ENCODE assay signal across 8 cellular contexts in the genomic region with DNA sequence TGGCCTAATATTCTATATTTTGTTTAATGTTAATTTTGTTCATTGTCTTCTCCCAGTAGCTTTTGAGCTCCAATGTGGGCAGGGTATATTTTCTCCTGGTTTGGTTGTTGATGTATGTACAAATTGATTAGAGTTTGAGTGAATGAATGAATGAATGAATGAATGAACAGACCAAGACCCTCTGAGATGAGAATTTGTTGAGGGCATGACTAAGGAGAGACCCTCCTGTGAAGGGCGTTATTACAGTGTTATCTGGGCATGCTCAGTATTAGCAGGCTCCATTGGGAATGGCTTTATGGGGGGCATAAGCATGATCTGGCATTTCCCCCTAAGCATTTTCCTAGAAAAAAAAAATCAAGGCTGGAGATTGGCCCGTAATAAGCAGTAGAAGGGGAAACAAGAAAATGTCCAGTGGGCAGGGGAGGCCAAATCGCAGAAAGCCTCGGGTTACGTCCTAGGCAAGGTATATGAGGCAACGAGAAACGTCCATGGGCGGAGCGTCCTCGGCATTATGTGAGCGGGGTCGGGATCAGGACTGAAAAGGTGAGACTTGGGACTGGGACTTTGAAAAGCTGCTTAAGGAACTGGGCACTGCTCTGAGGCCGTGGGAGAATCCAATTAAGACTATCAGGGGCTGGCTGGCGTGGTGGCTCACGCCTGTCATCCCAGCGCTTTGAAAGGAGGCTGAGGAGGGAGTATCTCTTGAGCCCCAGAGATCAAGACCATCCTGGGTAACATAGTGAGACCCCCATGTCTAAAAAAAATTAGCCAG. TPM values are rescaled to one million over a fixed set of nuclear protein-coding genes. Genes with fewer than 3 reads are reported as not detected.
A peak's percentile ranks its signal among the peaks of the same experiment; 100 is the strongest.
DNase-seq lines count a peak whose midpoint lies in the region; ATAC-seq, FAIRE-seq and TF ChIP-seq lines count a peak whose summit lies in the region.

No MANE protein-coding gene starts in this region.

- no peak overlapping the region for H3K27ac Mint-ChIP-seq in activated naive CD8-positive, alpha-beta T cell treated with anti-CD3 and anti-CD28 coated beads for 36 hours

- H3K36me3 Mint-ChIP-seq in activated naive CD8-positive, alpha-beta T cell treated with anti-CD3 and anti-CD28 coated beads for 36 hours: peaks cover 3% of the 10 kb centered on the region

- POLR2A ChIA-PET in A549 (lab: Yijun Ruan, JAX): interaction anchor here (0.7 to 1.2 kb wide), 3 partner anchors 12 to 217 kb away, joined by 3 to 7 read pairs (median 4); a partner anchor contains a TSS

- no peak overlapping the region for H3K14ac ChIP-seq in mesenchymal stem cell (ENCODE audit: low read length in 2 of 2)

- peak overlapping the region; percentile 75 for H3K4me3 Mint-ChIP-seq in activated naive CD8-positive, alpha-beta T cell treated with anti-CD3 and anti-CD28 coated beads for 36 hours

- peak overlapping the region; percentile 96 for H3K4me2 ChIP-seq in A549
- H3K4me2 ChIP-seq in mesenchymal stem cell (ENCODE audit: low read length, poor library complexity, severe bottlenecking): no peak overlapping the region

- no peak overlapping the region for H3K18ac ChIP-seq in mesenchymal stem cell (ENCODE audit: low read depth in 1 of 2, low read length in 2 of 2)

- no peak overlapping the region for H4K91ac ChIP-seq in mesenchymal stem cell (ENCODE audit: low read length)

- no peak overlapping the region for H2BK120ac ChIP-seq in mesenchymal stem cell (ENCODE audit: low read depth, low read length)

- peak; percentile 18 for FAIRE-seq in A549 (lab: Jason Lieb, UNC)

- no peak overlapping the region for H4K8ac ChIP-seq in mesenchymal stem cell (ENCODE audit: low read length)

- H2BK5ac ChIP-seq in mesenchymal stem cell (ENCODE audit: low read depth, low read length, poor library complexity, severe bottlenecking): no peak overlapping the region

- intact Hi-C loops in testis (cut with DNase I; ENCODE audit: low total_unique reads): no loop called here

- no peaks in the 10 kb centered on the region for H3K9me3 Mint-ChIP-seq in activated naive CD8-positive, alpha-beta T cell treated with anti-CD3 and anti-CD28 coated beads for 36 hours

- no peak overlapping the region for H2AK5ac ChIP-seq in mesenchymal stem cell (ENCODE audit: low read length, severe bottlenecking)

- peak; percentile 56 to 76 for DNase-seq in A549 (ENCODE audit: low read depth in 1 of 2, low spot score in 1 of 2)
- DNase-seq in HL-60 (ENCODE audit: low read depth in 1 of 2, low spot score in 1 of 2): no peak
- no peak for DNase-seq in activated naive CD8-positive, alpha-beta T cell treated with anti-CD3 and anti-CD28 coated beads for 36 hours
- no peak for DNase-seq in mesenchymal stem cell
- DNase-seq in NCI-H345 (lab: John Stamatoyannopoulos, UW): no peak
- no peak for DNase-seq in epidermal melanocyte (ENCODE audit: insufficient read length, low spot score)
- DNase-seq in GDM1 (lab: John Stamatoyannopoulos, UW): no peak
- no peak for DNase-seq in testis

- H3K27me3 ChIP-seq in HL-60 (ENCODE audit: insufficient read depth, poor library complexity, severe bottlenecking) (no peaks in the 10 kb centered on the region), mesenchymal stem cell (ENCODE audit: control insufficient read depth in 1 of 2, insufficient read depth in 1 of 2, low read length in 2 of 2) (no peaks in the 10 kb centered on the region), testis (no peaks in the 10 kb centered on the region)

- H3K9me3 ChIP-seq in A549 (no peaks in the 10 kb centered on the region), mesenchymal stem cell (ENCODE audit: control insufficient read depth, low read length) (no peaks in the 10 kb centered on the region), testis (no peaks in the 10 kb centered on the region)

- peak; percentile 35 to 42 for ATAC-seq in A549

- H3K27ac ChIP-seq in A549 (no peak overlapping the region), HL-60 (replicated peaks) (no peak overlapping the region), mesenchymal stem cell (ENCODE audit: low read length, poor library complexity, severe bottlenecking) (no peak overlapping the region), testis (no peak overlapping the region)

- H3K23ac ChIP-seq in mesenchymal stem cell (ENCODE audit: low read length in 2 of 2): no peak overlapping the region

- peaks cover 11% of the 10 kb centered on the region for H3K4me1 Mint-ChIP-seq in activated naive CD8-positive, alpha-beta T cell treated with anti-CD3 and anti-CD28 coated beads for 36 hours

- H3K79me1 ChIP-seq in mesenchymal stem cell (replicated peaks; ENCODE audit: low read length, poor library complexity, severe bottlenecking): peaks cover 14% of the 10 kb centered on the region

- no peak overlapping the region for H2BK12ac ChIP-seq in mesenchymal stem cell (ENCODE audit: low read length in 2 of 2)

- peak overlapping the region; percentile 48 for H3K9ac ChIP-seq in mesenchymal stem cell (ENCODE audit: low read length)

- H2BK15ac ChIP-seq in mesenchymal stem cell (ENCODE audit: low read depth, poor library complexity, severe bottlenecking): no peak overlapping the region

- 11% methylated on average over 16 of the region's 16 CpGs for WGBS in A549 (ENCODE audit: missing lambda C conversion rate)
- 66% methylated on average over 16 of the region's 16 CpGs for WGBS in mesenchymal stem cell
- 24 to 48% methylated on average over 16 of the region's 16 CpGs for WGBS in testis, 2 donors

- H3K4me3 ChIP-seq in A549: peak overlapping the region; percentile 62
- peak overlapping the region; percentile 87; the same call in 1 of the 2 replicates for H3K4me3 ChIP-seq in HL-60 (replicated peaks; ENCODE audit: insufficient read depth, low read length)
- H3K4me3 ChIP-seq in mesenchymal stem cell (ENCODE audit: insufficient read depth in 1 of 2, low read depth in 1 of 2, low read length in 2 of 2): peak overlapping the region in 1 of 2 experiments; percentile 79
- peak overlapping the region in 1 of 2 donors; percentile 85 for H3K4me3 ChIP-seq in testis

- no peak overlapping the region for H2AFZ ChIP-seq in mesenchymal stem cell (ENCODE audit: low read depth, low read length)

- H3K27me3 Mint-ChIP-seq in activated naive CD8-positive, alpha-beta T cell treated with anti-CD3 and anti-CD28 coated beads for 36 hours: no peaks in the 10 kb centered on the region

- no peak overlapping the region for H3K4ac ChIP-seq in mesenchymal stem cell (ENCODE audit: low read depth in 1 of 2, low read length in 2 of 2)

- TF ChIP-seq CTCF in A549 (IDR thresholded peaks at IDR 0.05): no peak
- no peak for TF ChIP-seq CTCF in HL-60 (IDR thresholded peaks at IDR 0.05; ENCODE audit: insufficient read depth, low read length)
- TF ChIP-seq CTCF in testis (IDR thresholded peaks at IDR 0.05): no peak

- peaks cover 9 to 10% of the 10 kb centered on the region in 2 experiments for H3K36me3 ChIP-seq in mesenchymal stem cell (ENCODE audit: control insufficient read depth in 1 of 2, insufficient read depth in 2 of 2, low read depth in 1 of 2, low read length in 2 of 2)
- no peaks in the 10 kb centered on the region for H3K36me3 ChIP-seq in testis (ENCODE audit: low read depth, missing control alignments)

- TF ChIP-seq POLR2A in A549 (IDR thresholded peaks at IDR 0.05; ENCODE audit: low read length): no peak
- TF ChIP-seq POLR2A in testis (IDR thresholded peaks at IDR 0.05): no peak

- TF ChIP-seq EP300 in A549 (IDR thresholded peaks at IDR 0.05): no peak

- CTCF ChIA-PET in A549 (lab: Yijun Ruan, JAX): interaction anchor here (0.7 to 2.3 kb wide), 6 partner anchors 8 to 181 kb away, joined by 3 to 8 read pairs (median 4); no protein-coding TSS in a partner anchor

- TF ChIP-seq RAD21 in A549 (conservative IDR thresholded peaks at IDR 0.05 in 1 of 2, IDR thresholded peaks at IDR 0.05 in 1 of 2): no peak

- H3K4me1 ChIP-seq in A549 (peaks cover 31% of the 10 kb centered on the region), mesenchymal stem cell (ENCODE audit: control insufficient read depth, insufficient read depth, low read depth, low read length) (peaks cover 14% of the 10 kb centered on the region), testis (peaks cover 7% of the 10 kb centered on the region)

RNA-seq across cellular contexts. Expression of a gene that starts 0.9 kb away (rescaled TPM):
- polyA plus RNA-seq in A549 (2011; rRNA removed): 0.84 and 2.1 TPM in 2 replicates
- polyA plus RNA-seq in A549 (2012; cell fraction: cytosol; rRNA removed): 7.8 and 9.6 TPM in 2 replicates
- 56.4 and 102 TPM in 2 replicates for polyA plus RNA-seq in A549 (2012; cell fraction: nucleus; rRNA removed)
- polyA plus RNA-seq in A549 (2017; fragmentation: RNase III; extraction: RNeasy Plus Mini Kit Qiagen cat#74134 plus additional on column Dnase treatment): 4.6 to 7.7 TPM (median 6.1 TPM) in 3 replicates
- polyA minus RNA-seq in A549 (2011; rRNA and poly(A)+ RNA removed): 2.4 and 2.6 TPM in 2 replicates
- 10 to 100 TPM; 15.0 to 16.3 TPM for total RNA-seq in activated naive CD8-positive, alpha-beta T cell treated with anti-CD3 and anti-CD28 coated beads for 36 hours
- 11.6 TPM for polyA plus RNA-seq in mesenchymal stem cell (2013, experiment 1 of 2)
- polyA plus RNA-seq in mesenchymal stem cell (2013, experiment 2 of 2): 4.5 TPM
- 100 to 1,000 TPM in 1 of 2 donors, 10 to 100 TPM in 1; 56.2 to 133 TPM for total RNA-seq in testis
- polyA plus RNA-seq in testis (ENCODE audit: insufficient read depth, low read depth, low replicate concordance): 46.6 TPM

RNA-seq across cellular contexts. Expression of a gene that starts 16.5 kb away (rescaled TPM):
- polyA plus RNA-seq in A549 (2011; rRNA removed) (19.5 and 30.8 TPM in 2 replicates), A549 (2017; fragmentation: RNase III; extraction: RNeasy Plus Mini Kit Qiagen cat#74134 plus additional on column Dnase treatment) (24.4 to 27.6 TPM (median 25.3 TPM) in 3 replicates), testis (ENCODE audit: insufficient read depth, low read depth, low replicate concordance) (75.9 TPM)
- 30.2 and 38.8 TPM in 2 replicates for polyA plus RNA-seq in A549 (2012; cell fraction: cytosol; rRNA removed)
- 137 and 148 TPM in 2 replicates for polyA plus RNA-seq in A549 (2012; cell fraction: nucleus; rRNA removed)
- polyA minus RNA-seq in A549 (2011; rRNA and poly(A)+ RNA removed): 41.9 and 46.2 TPM in 2 replicates
- total RNA-seq in activated naive CD8-positive, alpha-beta T cell treated with anti-CD3 and anti-CD28 coated beads for 36 hours: 10 to 100 TPM; 29.9 to 33.3 TPM
- polyA plus RNA-seq in mesenchymal stem cell (2013, experiment 1 of 2): 30.8 TPM
- 27.8 TPM for polyA plus RNA-seq in mesenchymal stem cell (2013, experiment 2 of 2)
- 10 to 100 TPM; 48.3 to 72.0 TPM for total RNA-seq in testis

RNA-seq across cellular contexts. Expression of a gene that starts 17.6 kb away (rescaled TPM):
- polyA plus RNA-seq in A549 (2011; rRNA removed) (0.12 and 0.16 TPM in 2 replicates), A549 (2017; fragmentation: RNase III; extraction: RNeasy Plus Mini Kit Qiagen cat#74134 plus additional on column Dnase treatment) (0.11 to 0.28 TPM (median 0.26 TPM) in 3 replicates), testis (ENCODE audit: insufficient read depth, low read depth, low replicate concordance) (146 TPM)
- 0.23 and 0.24 TPM in 2 replicates for polyA plus RNA-seq in A549 (2012; cell fraction: cytosol; rRNA removed)
- 0.42 and 0.58 TPM in 2 replicates for polyA plus RNA-seq in A549 (2012; cell fraction: nucleus; rRNA removed)
- 0.29 and 0.39 TPM in 2 replicates for polyA minus RNA-seq in A549 (2011; rRNA and poly(A)+ RNA removed)
- total RNA-seq in activated naive CD8-positive, alpha-beta T cell treated with anti-CD3 and anti-CD28 coated beads for 36 hours: under 1 TPM; 0.39 to 0.78 TPM
- 418 TPM for polyA plus RNA-seq in mesenchymal stem cell (2013, experiment 1 of 2)
- polyA plus RNA-seq in mesenchymal stem cell (2013, experiment 2 of 2): 419 TPM
- total RNA-seq in testis: 10 to 100 TPM; 50.9 to 57.1 TPM

RNA-seq across cellular contexts. Expression of a gene that starts 26.1 kb away (rescaled TPM):
- polyA plus RNA-seq in A549 (2011; rRNA removed) (8.1 and 11.5 TPM in 2 replicates), A549 (2017; fragmentation: RNase III; extraction: RNeasy Plus Mini Kit Qiagen cat#74134 plus additional on column Dnase treatment) (20.4 to 23.1 TPM (median 22.0 TPM) in 3 replicates), testis (ENCODE audit: insufficient read depth, low read depth, low replicate concordance) (24.8 TPM)
- 17.3 and 20.2 TPM in 2 replicates for polyA plus RNA-seq in A549 (2012; cell fraction: cytosol; rRNA removed)
- polyA plus RNA-seq in A549 (2012; cell fraction: nucleus; rRNA removed): 66.8 and 67.2 TPM in 2 replicates
- 13.5 and 24.5 TPM in 2 replicates for polyA minus RNA-seq in A549 (2011; rRNA and poly(A)+ RNA removed)
- total RNA-seq in activated naive CD8-positive, alpha-beta T cell treated with anti-CD3 and anti-CD28 coated beads for 36 hours: 1 to 10 TPM; 5.1 to 7.0 TPM
- polyA plus RNA-seq in mesenchymal stem cell (2013, experiment 1 of 2): 11.1 TPM
- polyA plus RNA-seq in mesenchymal stem cell (2013, experiment 2 of 2): 11.4 TPM
- total RNA-seq in testis: 10 to 100 TPM; 30.2 TPM

RNA-seq across cellular contexts. Expression of a gene that starts 29.0 kb away (rescaled TPM):
- 111 and 133 TPM in 2 replicates for polyA plus RNA-seq in A549 (2011; rRNA removed)
- 171 and 192 TPM in 2 replicates for polyA plus RNA-seq in A549 (2012; cell fraction: cytosol; rRNA removed)
- 102 and 137 TPM in 2 replicates for polyA plus RNA-seq in A549 (2012; cell fraction: nucleus; rRNA removed)
- polyA plus RNA-seq in A549 (2017; fragmentation: RNase III; extraction: RNeasy Plus Mini Kit Qiagen cat#74134 plus additional on column Dnase treatment): 191 to 203 TPM (median 197 TPM) in 3 replicates
- polyA minus RNA-seq in A549 (2011; rRNA and poly(A)+ RNA removed): 71.3 and 103 TPM in 2 replicates
- 10 to 100 TPM; 38.5 to 41.6 TPM for total RNA-seq in activated naive CD8-positive, alpha-beta T cell treated with anti-CD3 and anti-CD28 coated beads for 36 hours
- 131 TPM for polyA plus RNA-seq in mesenchymal stem cell (2013, experiment 1 of 2)
- 134 TPM for polyA plus RNA-seq in mesenchymal stem cell (2013, experiment 2 of 2)
- 100 to 1,000 TPM; 100 to 121 TPM for total RNA-seq in testis
- 303 TPM for polyA plus RNA-seq in testis (ENCODE audit: insufficient read depth, low read depth, low replicate concordance)

Comparison
In these comparisons a context has a peak if more than half of its experiments do, and no peak if none do; other contexts are left out.
1. DNase-seq: peak in A549 (2 of 2); none in HL-60 (0 of 2), activated naive CD8-positive, alpha-beta T cell treated with anti-CD3 and anti-CD28 coated beads for 36 hours (single experiment), mesenchymal stem cell (single experiment), NCI-H345 (single experiment), epidermal melanocyte (single experiment), GDM1 (single experiment) and testis (single experiment).
2. RNA of a gene that starts 17.6 kb away (total RNA-seq): 50.9 to 57.1 TPM in testis; 0.39 to 0.78 TPM in activated naive CD8-positive, alpha-beta T cell treated with anti-CD3 and anti-CD28 coated beads for 36 hours; every median in the first group is over 10 times any median in the second.